Comparison of ENCODE assay signal across 30 cellular contexts in genomic region chr3:156463123-156463522, GRCh38.
"Had no signal": no experiment of that assay in that cellular context is flagged by ENCODE, and none has a peak within 500 bp of the region (broad histone marks: within the 10 kb centered on the region; RNA-seq: fewer than 3 reads in every experiment).

No MANE protein-coding gene starts in this region.

- H3K4me1 ChIP-seq: Peyer's patch had no signal

- H3K4me3 ChIP-seq: cardiac muscle cell, Peyer's patch had no signal

- H3K36me3 Mint-ChIP-seq: activated CD8-positive, alpha-beta memory T cell treated with anti-CD3 and anti-CD28 coated beads, Interleukin-2, amount 10 ng/mL, durations not matched to agents 7 days and 5 days; activated naive CD8-positive, alpha-beta T cell treated with anti-CD3 and anti-CD28 coated beads for 36 hours; T-cell had no signal

- H3K27ac ChIP-seq: cardiac muscle cell, Peyer's patch, VCaP had no signal

- H3K4me1 Mint-ChIP-seq: activated CD4-positive, alpha-beta memory T cell treated with anti-CD3 and anti-CD28 coated beads, Interleukin-2, amount 10 ng/mL, durations not matched to agents 7 days and 5 days; activated CD8-positive, alpha-beta memory T cell treated with anti-CD3 and anti-CD28 coated beads, Interleukin-2, amount 10 ng/mL, durations not matched to agents 7 days and 5 days; activated naive CD8-positive, alpha-beta T cell treated with anti-CD3 and anti-CD28 coated beads for 36 hours; central memory CD8-positive, alpha-beta T cell; T-cell; T-helper 17 cell had no signal

- H3K36me3 ChIP-seq: cardiac muscle cell, Peyer's patch had no signal

- H3K27me3 ChIP-seq: cardiac muscle cell, Peyer's patch had no signal

- H3K9me3 Mint-ChIP-seq: activated CD4-positive, alpha-beta memory T cell treated with anti-CD3 and anti-CD28 coated beads, Interleukin-2, amount 10 ng/mL, durations not matched to agents 7 days and 5 days; activated naive CD8-positive, alpha-beta T cell treated with anti-CD3 and anti-CD28 coated beads for 36 hours; central memory CD8-positive, alpha-beta T cell; T-cell had no signal

- DNase-seq: activated CD4-positive, alpha-beta memory T cell treated with anti-CD3 and anti-CD28 coated beads, Interleukin-2, amount 10 ng/mL, durations not matched to agents 7 days and 5 days; activated CD4-positive, alpha-beta T cell treated with anti-CD3 and anti-CD28 coated beads for 1 hour; activated CD4-positive, alpha-beta T cell treated with anti-CD3 and anti-CD28 coated beads for 48 hours; activated CD4-positive, CD25-positive, alpha-beta regulatory T cell; activated CD8-positive, alpha-beta memory T cell treated with anti-CD3 and anti-CD28 coated beads for 24 hours; activated CD8-positive, alpha-beta memory T cell treated with anti-CD3 and anti-CD28 coated beads, Interleukin-2, amount 10 ng/mL, durations not matched to agents 7 days and 5 days; activated CD8-positive, alpha-beta memory T cell treated with anti-CD3 and anti-CD28 coated beads, Interleukin-2, amount 50 U/mL, for 48 hours; activated effector memory CD4-positive, alpha-beta T cell treated with Interleukin-2 at 50 U/mL for 16 hours; activated naive CD4-positive, alpha-beta T cell; activated naive CD4-positive, alpha-beta T cell treated with anti-CD3 and anti-CD28 coated beads, Interleukin-2, amount 50 U/mL, for 16 hours; activated naive CD8-positive, alpha-beta T cell treated with anti-CD3 and anti-CD28 coated beads for 36 hours; activated T-cell treated with anti-CD3 and anti-CD28 coated beads, Interleukin-2, amount 50 U/mL, for 48 hours; amniotic stem cell; aorta; NCI-H1105; NCI-H1417 treated with DMSO at 0.1 percent for 48 hours; NCI-H187 treated with DMSO at 0.1 percent for 48 hours; NCI-H2081; NCI-H226; NCI-H446 treated with DMSO at 0.1 percent for 48 hours; NCI-H524 treated with DMSO at 0.1 percent for 48 hours; Peyer's patch; RPMI8226; SHP77 treated with DMSO at 0.1 percent for 48 hours; T-cell; T-helper 17 cell; T-helper 9 cell had no signal

- ATAC-seq: activated CD8-positive, alpha-beta memory T cell treated with anti-CD3 and anti-CD28 coated beads, Interleukin-2, amount 10 ng/mL, durations not matched to agents 7 days and 5 days; T-cell; T-helper 17 cell had no signal

- H3K27me3 Mint-ChIP-seq: activated naive CD8-positive, alpha-beta T cell treated with anti-CD3 and anti-CD28 coated beads for 36 hours had no signal

- H3K9me3 ChIP-seq: Peyer's patch had no signal

- H3K4me3 Mint-ChIP-seq: activated CD4-positive, alpha-beta memory T cell treated with anti-CD3 and anti-CD28 coated beads, Interleukin-2, amount 10 ng/mL, durations not matched to agents 7 days and 5 days; activated CD8-positive, alpha-beta memory T cell treated with anti-CD3 and anti-CD28 coated beads, Interleukin-2, amount 10 ng/mL, durations not matched to agents 7 days and 5 days; activated naive CD8-positive, alpha-beta T cell treated with anti-CD3 and anti-CD28 coated beads for 36 hours; central memory CD8-positive, alpha-beta T cell; T-cell; T-helper 17 cell had no signal

- H3K27ac Mint-ChIP-seq: activated CD4-positive, alpha-beta memory T cell treated with anti-CD3 and anti-CD28 coated beads, Interleukin-2, amount 10 ng/mL, durations not matched to agents 7 days and 5 days; activated CD8-positive, alpha-beta memory T cell treated with anti-CD3 and anti-CD28 coated beads, Interleukin-2, amount 10 ng/mL, durations not matched to agents 7 days and 5 days; activated naive CD8-positive, alpha-beta T cell treated with anti-CD3 and anti-CD28 coated beads for 36 hours; T-cell; T-helper 17 cell had no signal
